1 cellular context compared by ENCODE assay signal in the genomic region with DNA sequence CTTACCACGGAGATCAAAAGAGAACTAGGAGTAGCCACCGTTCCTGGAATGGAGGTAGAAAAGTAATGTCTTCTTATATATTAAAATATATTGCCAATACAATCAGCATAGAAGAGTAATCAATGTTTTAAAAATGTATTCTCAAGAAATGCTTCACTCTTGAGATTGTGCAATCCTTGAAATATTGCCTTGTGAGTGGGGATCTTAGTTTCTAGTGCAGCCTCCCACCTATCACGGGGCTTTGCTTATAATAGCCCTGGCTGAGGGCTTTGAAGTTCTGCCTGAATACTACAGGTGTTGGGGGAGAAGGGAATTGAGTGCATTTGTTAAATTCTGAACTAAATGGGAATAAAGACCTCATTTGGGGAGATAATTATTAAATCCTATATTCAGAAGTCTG.
TF ChIP-seq lines count a peak whose summit lies in the region.

No MANE protein-coding gene starts in this region.

TF ChIP-seq in SK-N-SH treated with all-trans-retinoic acid at 6 μM for 48 hours, 23 proteins besides CTCF, POLR2A, EP300 and RAD21 (continued from another document):
- TF ChIP-seq, protein P1, sequence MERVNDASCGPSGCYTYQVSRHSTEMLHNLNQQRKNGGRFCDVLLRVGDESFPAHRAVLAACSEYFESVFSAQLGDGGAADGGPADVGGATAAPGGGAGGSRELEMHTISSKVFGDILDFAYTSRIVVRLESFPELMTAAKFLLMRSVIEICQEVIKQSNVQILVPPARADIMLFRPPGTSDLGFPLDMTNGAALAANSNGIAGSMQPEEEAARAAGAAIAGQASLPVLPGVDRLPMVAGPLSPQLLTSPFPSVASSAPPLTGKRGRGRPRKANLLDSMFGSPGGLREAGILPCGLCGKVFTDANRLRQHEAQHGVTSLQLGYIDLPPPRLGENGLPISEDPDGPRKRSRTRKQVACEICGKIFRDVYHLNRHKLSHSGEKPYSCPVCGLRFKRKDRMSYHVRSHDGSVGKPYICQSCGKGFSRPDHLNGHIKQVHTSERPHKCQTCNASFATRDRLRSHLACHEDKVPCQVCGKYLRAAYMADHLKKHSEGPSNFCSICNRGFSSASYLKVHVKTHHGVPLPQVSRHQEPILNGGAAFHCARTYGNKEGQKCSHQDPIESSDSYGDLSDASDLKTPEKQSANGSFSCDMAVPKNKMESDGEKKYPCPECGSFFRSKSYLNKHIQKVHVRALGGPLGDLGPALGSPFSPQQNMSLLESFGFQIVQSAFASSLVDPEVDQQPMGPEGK (CRISPR knock-in tag; IDR thresholded peaks at IDR 0.05; ENCODE audit: borderline replicate concordance), result no peak
